In genomic region chr2:100018312-100018711, GRCh38 we compare ENCODE assay signal across 22 cellular contexts.
"Had no signal": no experiment of that assay in that cellular context is flagged by ENCODE, and none has a peak within 500 bp of the region (broad histone marks: within the 10 kb centered on the region; RNA-seq: fewer than 3 reads in every experiment).

No MANE protein-coding gene starts in this region.

- H3K27me3 ChIP-seq: adrenal gland, ascending aorta, foreskin keratinocyte, sigmoid colon, testis, uterus had no signal

- H3K4me1 ChIP-seq: foreskin keratinocyte, testis, uterus had no signal

- H3K9me3 Mint-ChIP-seq: activated CD4-positive, alpha-beta T cell treated with anti-CD3 and anti-CD28 coated beads, Interleukin-2, amount 10 ng/mL, durations not matched to agents 7 days and 5 days; activated T-helper 1 cell treated with anti-CD3 and anti-CD28 coated beads, Interleukin-12 subunit alpha, Interleukin-12 subunit beta, Interleukin-2, Interleukin-4 antibody, amounts not matched to agents 30 ng/mL and 10 ng/mL and 1 ng/mL, durations not matched to agents 14 hours and 24 hours and 36 hours; memory B cell; neural crest cell had no signal

- H3K9me3 ChIP-seq: adrenal gland, ascending aorta, sigmoid colon, testis, uterus had no signal

- H3K4me3 Mint-ChIP-seq: activated CD4-positive, alpha-beta T cell treated with anti-CD3 and anti-CD28 coated beads, Interleukin-2, amount 10 ng/mL, durations not matched to agents 7 days and 5 days; activated CD8-positive, alpha-beta T cell treated with anti-CD3 and anti-CD28 coated beads, Interleukin-2, amount 10 ng/mL, durations not matched to agents 7 days and 5 days; activated T-helper 1 cell treated with anti-CD3 and anti-CD28 coated beads, Interleukin-12 subunit alpha, Interleukin-12 subunit beta, Interleukin-2, Interleukin-4 antibody, amounts not matched to agents 30 ng/mL and 10 ng/mL and 1 ng/mL, durations not matched to agents 14 hours and 24 hours and 36 hours; memory B cell; neural crest cell; T-helper 17 cell had no signal

- H3K27me3 Mint-ChIP-seq: activated CD4-positive, alpha-beta T cell treated with anti-CD3 and anti-CD28 coated beads, Interleukin-2, amount 10 ng/mL, durations not matched to agents 7 days and 5 days; memory B cell had no signal

- H3K4me1 Mint-ChIP-seq: activated CD4-positive, alpha-beta T cell treated with anti-CD3 and anti-CD28 coated beads, Interleukin-2, amount 10 ng/mL, durations not matched to agents 7 days and 5 days; T-helper 17 cell had no signal

- ATAC-seq: activated CD8-positive, alpha-beta T cell treated with anti-CD3 and anti-CD28 coated beads, Interleukin-2, amount 10 ng/mL, durations not matched to agents 7 days and 5 days; activated naive CD4-positive, alpha-beta T cell treated with anti-CD3 and anti-CD28 coated beads, Interleukin-2, amount 50 U/mL, for 72 hours; foreskin keratinocyte; T-helper 17 cell had no signal

- H3K27ac ChIP-seq: adrenal gland, ascending aorta, epithelial cell of prostate, foreskin keratinocyte, testis had no signal

- DNase-seq: activated CD4-positive, alpha-beta T cell treated with anti-CD3 and anti-CD28 coated beads, Interleukin-2, amount 10 ng/mL, durations not matched to agents 7 days and 5 days; activated CD8-positive, alpha-beta T cell treated with anti-CD3 and anti-CD28 coated beads, Interleukin-2, amount 10 ng/mL, durations not matched to agents 7 days and 5 days; activated gamma-delta T cell treated with Interleukin-2 at 50 U/mL for 16 hours; adrenal gland; foreskin keratinocyte; left colon; retina; sigmoid colon; stimulated activated CD4-positive, alpha-beta T cell treated with anti-CD3 and anti-CD28 coated beads, Interleukin-4, amount 100 ng/mL, for 1 hour; stimulated activated naive CD4-positive, alpha-beta T cell; T-helper 17 cell; testis; trophoblast cell; uterus had no signal

- H3K36me3 ChIP-seq: adrenal gland, ascending aorta, sigmoid colon, uterus had no signal

- H3K27ac Mint-ChIP-seq: activated CD4-positive, alpha-beta T cell treated with anti-CD3 and anti-CD28 coated beads, Interleukin-2, amount 10 ng/mL, durations not matched to agents 7 days and 5 days; activated CD8-positive, alpha-beta T cell treated with anti-CD3 and anti-CD28 coated beads, Interleukin-2, amount 10 ng/mL, durations not matched to agents 7 days and 5 days; activated naive CD4-positive, alpha-beta T cell treated with anti-CD3 and anti-CD28 coated beads, Interleukin-2, amount 50 U/mL, for 72 hours; activated T-helper 1 cell treated with anti-CD3 and anti-CD28 coated beads, Interleukin-12 subunit alpha, Interleukin-12 subunit beta, Interleukin-2, Interleukin-4 antibody, amounts not matched to agents 30 ng/mL and 10 ng/mL and 1 ng/mL, durations not matched to agents 14 hours and 24 hours and 36 hours; memory B cell; progenitor cell of endocrine pancreas; T-helper 17 cell had no signal

- H3K4me3 ChIP-seq: adrenal gland, ascending aorta, coronary artery, sigmoid colon, testis, uterus had no signal
